Comparison of ENCODE assay signal across 8 cellular contexts in the genomic region with DNA sequence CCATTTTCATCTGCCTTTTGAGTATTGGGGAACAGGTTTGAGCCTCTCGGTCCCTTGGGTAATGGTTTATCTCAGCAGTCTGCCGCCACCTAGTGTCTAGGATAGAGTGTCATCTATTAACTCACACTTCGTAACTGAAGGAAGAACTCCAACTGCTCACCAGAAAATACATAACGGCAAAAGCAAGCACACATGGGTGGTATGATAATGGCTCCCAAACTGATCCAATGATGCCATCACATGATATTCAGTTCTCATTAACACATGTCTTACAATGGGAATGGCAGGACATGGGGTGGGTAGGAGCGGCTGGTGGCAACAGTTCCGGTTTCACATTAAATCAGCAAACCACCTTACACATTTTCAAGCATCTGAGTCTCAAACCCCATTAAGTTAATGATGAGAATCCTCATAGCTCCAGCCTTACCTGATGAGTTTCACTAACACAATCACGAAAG.
DNase-seq lines count a peak whose midpoint lies in the region; ATAC-seq and TF ChIP-seq lines count a peak whose summit lies in the region.

No MANE protein-coding gene starts in this region.

- DNase-seq in activated CD8-positive, alpha-beta memory T cell treated with anti-CD3 and anti-CD28 coated beads, Interleukin-2, amount 10 ng/mL, durations not matched to agents 7 days and 5 days = peak; percentile 62
- no peak for DNase-seq in activated CD8-positive, alpha-beta memory T cell treated with anti-CD3 and anti-CD28 coated beads, Interleukin-2, amount 50 U/mL, for 48 hours
- DNase-seq in HFFc6 (peak; percentile 58), NCI-H1092 treated with DMSO at 0.1 percent for 48 hours (lab: John Stamatoyannopoulos, UW) (peak; percentile 31), SW 1271 (lab: John Stamatoyannopoulos, UW) (peak; percentile 28 to 80), chondrocyte (ENCODE audit: low spot score) (no peak), lower lobe of right lung (no peak)
- peak; percentile 37 for DNase-seq in stimulated activated naive B cell treated with anti-CD40 and anti-IgM and Interleukin-4, amounts not matched to agents 10 μg/mL and 1 μg/mL and 100 μg/mL, for 72 hours

- no peak overlapping the region for H3K4me3 ChIP-seq in lower lobe of right lung

- H3K27me3 ChIP-seq in lower lobe of right lung (ENCODE audit: low read depth) = no peaks in the 10 kb centered on the region

- H3K9me3 Mint-ChIP-seq in activated CD8-positive, alpha-beta memory T cell treated with anti-CD3 and anti-CD28 coated beads, Interleukin-2, amount 10 ng/mL, durations not matched to agents 7 days and 5 days (ENCODE audit: low read depth) = no peaks in the 10 kb centered on the region
- H3K9me3 Mint-ChIP-seq in HFFc6 (no peaks in the 10 kb centered on the region), chondrocyte (ENCODE audit: low read depth) (no peaks in the 10 kb centered on the region)
- H3K9me3 Mint-ChIP-seq in stimulated activated naive B cell treated with anti-CD40 and anti-IgM and Interleukin-4, amounts not matched to agents 10 μg/mL and 1 μg/mL and 100 μg/mL, for 72 hours = no peaks in the 10 kb centered on the region

- no peaks in the 10 kb centered on the region for H3K4me1 ChIP-seq in lower lobe of right lung

- H3K27ac Mint-ChIP-seq in activated CD8-positive, alpha-beta memory T cell treated with anti-CD3 and anti-CD28 coated beads, Interleukin-2, amount 10 ng/mL, durations not matched to agents 7 days and 5 days = no peak overlapping the region
- H3K27ac Mint-ChIP-seq in HFFc6 (no peak overlapping the region), chondrocyte (ENCODE audit: unreplicated experiment) (no peak overlapping the region)
- no peak overlapping the region for H3K27ac Mint-ChIP-seq in stimulated activated naive B cell treated with anti-CD40 and anti-IgM and Interleukin-4, amounts not matched to agents 10 μg/mL and 1 μg/mL and 100 μg/mL, for 72 hours

- H3K4me3 Mint-ChIP-seq in activated CD8-positive, alpha-beta memory T cell treated with anti-CD3 and anti-CD28 coated beads, Interleukin-2, amount 10 ng/mL, durations not matched to agents 7 days and 5 days = peak overlapping the region; percentile 33
- H3K4me3 Mint-ChIP-seq in HFFc6 = no peak overlapping the region
- no peak overlapping the region for H3K4me3 Mint-ChIP-seq in chondrocyte (ENCODE audit: unreplicated experiment)
- H3K4me3 Mint-ChIP-seq in stimulated activated naive B cell treated with anti-CD40 and anti-IgM and Interleukin-4, amounts not matched to agents 10 μg/mL and 1 μg/mL and 100 μg/mL, for 72 hours = peak overlapping the region; percentile 20 to 45

- peak; percentile 83 for ATAC-seq in activated CD8-positive, alpha-beta memory T cell treated with anti-CD3 and anti-CD28 coated beads, Interleukin-2, amount 10 ng/mL, durations not matched to agents 7 days and 5 days
- ATAC-seq in lower lobe of right lung = peak; percentile 83 to 89
- peak; percentile 86 for ATAC-seq in stimulated activated naive B cell treated with anti-CD40 and anti-IgM and Interleukin-4, amounts not matched to agents 10 μg/mL and 1 μg/mL and 100 μg/mL, for 72 hours (replicated peaks)

- TF ChIP-seq CTCF in HFFc6 (IDR thresholded peaks at IDR 0.05) (peak; percentile 92), chondrocyte (IDR thresholded peaks at IDR 0.05) (peak; percentile 91), lower lobe of right lung (IDR thresholded peaks at IDR 0.05) (peak; percentile 67)

- intact Hi-C loops in lower lobe of right lung (cut with DNase I) = loop anchor here (5.0 kb wide), 1 partner anchor 949 kb away; no protein-coding TSS in a partner anchor

- H3K27ac ChIP-seq in lower lobe of right lung = no peak overlapping the region

- peaks cover 19% of the 10 kb centered on the region for H3K27me3 Mint-ChIP-seq in activated CD8-positive, alpha-beta memory T cell treated with anti-CD3 and anti-CD28 coated beads, Interleukin-2, amount 10 ng/mL, durations not matched to agents 7 days and 5 days
- H3K27me3 Mint-ChIP-seq in HFFc6 (ENCODE audit: insufficient read depth) (no peaks in the 10 kb centered on the region), chondrocyte (ENCODE audit: low read depth) (no peaks in the 10 kb centered on the region)
- H3K27me3 Mint-ChIP-seq in stimulated activated naive B cell treated with anti-CD40 and anti-IgM and Interleukin-4, amounts not matched to agents 10 μg/mL and 1 μg/mL and 100 μg/mL, for 72 hours = no peaks in the 10 kb centered on the region

- no peaks in the 10 kb centered on the region for H3K9me3 ChIP-seq in lower lobe of right lung

- no peaks in the 10 kb centered on the region for H3K36me3 Mint-ChIP-seq in activated CD8-positive, alpha-beta memory T cell treated with anti-CD3 and anti-CD28 coated beads, Interleukin-2, amount 10 ng/mL, durations not matched to agents 7 days and 5 days
- H3K36me3 Mint-ChIP-seq in HFFc6 (ENCODE audit: low read depth) (no peaks in the 10 kb centered on the region), chondrocyte (ENCODE audit: low read depth) (no peaks in the 10 kb centered on the region)
- no peaks in the 10 kb centered on the region for H3K36me3 Mint-ChIP-seq in stimulated activated naive B cell treated with anti-CD40 and anti-IgM and Interleukin-4, amounts not matched to agents 10 μg/mL and 1 μg/mL and 100 μg/mL, for 72 hours

- no peaks in the 10 kb centered on the region for H3K36me3 ChIP-seq in lower lobe of right lung

- H3K4me1 Mint-ChIP-seq in activated CD8-positive, alpha-beta memory T cell treated with anti-CD3 and anti-CD28 coated beads, Interleukin-2, amount 10 ng/mL, durations not matched to agents 7 days and 5 days = peaks cover 17% of the 10 kb centered on the region
- H3K4me1 Mint-ChIP-seq in HFFc6 (ENCODE audit: low read depth) (peaks cover 46% of the 10 kb centered on the region), chondrocyte (ENCODE audit: low read depth) (peaks cover 51% of the 10 kb centered on the region)
- peaks cover 13 to 24% of the 10 kb centered on the region in 2 donors for H3K4me1 Mint-ChIP-seq in stimulated activated naive B cell treated with anti-CD40 and anti-IgM and Interleukin-4, amounts not matched to agents 10 μg/mL and 1 μg/mL and 100 μg/mL, for 72 hours

- CTCF ChIA-PET in activated CD8-positive, alpha-beta memory T cell treated with anti-CD3 and anti-CD28 coated beads, Interleukin-2, amount 10 ng/mL, durations not matched to agents 7 days and 5 days (lab: Charles Lee) = interaction anchor here (0.7 to 1.8 kb wide), 6 partner anchors 9 to 1022 kb away, joined by 3 to 8 read pairs (median 4); partner anchors contain the start of gene EDN1

Comparison
In these comparisons a context has a peak if more than half of its experiments do, and no peak if none do; other contexts are left out.
1. DNase-seq: peak in activated CD8-positive, alpha-beta memory T cell treated with anti-CD3 and anti-CD28 coated beads, Interleukin-2, amount 10 ng/mL, durations not matched to agents 7 days and 5 days (single experiment), HFFc6 (single experiment), NCI-H1092 treated with DMSO at 0.1 percent for 48 hours (single experiment), SW 1271 (2 of 2) and stimulated activated naive B cell treated with anti-CD40 and anti-IgM and Interleukin-4, amounts not matched to agents 10 μg/mL and 1 μg/mL and 100 μg/mL, for 72 hours (single experiment); none in activated CD8-positive, alpha-beta memory T cell treated with anti-CD3 and anti-CD28 coated beads, Interleukin-2, amount 50 U/mL, for 48 hours (single experiment), chondrocyte (single experiment) and lower lobe of right lung (single experiment).
2. H3K4me3 Mint-ChIP-seq: peak in activated CD8-positive, alpha-beta memory T cell treated with anti-CD3 and anti-CD28 coated beads, Interleukin-2, amount 10 ng/mL, durations not matched to agents 7 days and 5 days (single experiment) and stimulated activated naive B cell treated with anti-CD40 and anti-IgM and Interleukin-4, amounts not matched to agents 10 μg/mL and 1 μg/mL and 100 μg/mL, for 72 hours (2 of 2); none in HFFc6 (single experiment) and chondrocyte (single experiment).
3. Peak in every context shown above with its lines, with median percentiles within 50 percentile points of each other: ATAC-seq and CTCF ChIP-seq.